17 cellular contexts compared by ENCODE assay signal in genomic region chr1:87156124-87156523, GRCh38.
DNase-seq lines count a peak whose midpoint lies in the region; ATAC-seq and TF ChIP-seq lines count a peak whose summit lies in the region.
"Had no signal": no experiment of that assay in that cellular context is flagged by ENCODE, and none has a peak within 500 bp of the region (broad histone marks: within the 10 kb centered on the region; RNA-seq: fewer than 3 reads in every experiment).

No MANE protein-coding gene starts in this region.

- H3K4me1 ChIP-seq in BLaER1 treated with 17β-estradiol and CSF1 and Interleukin-3, amounts not matched to agents 10 nM and 100 nM, result peaks cover 26 to 48% (median 35%) of the 10 kb centered on the region in 10 experiments
- H3K4me1 ChIP-seq in endodermal cell (ENCODE audit: control insufficient read depth, insufficient read depth, low read length) (peaks cover 4% of the 10 kb centered on the region), tibial nerve (peaks cover 0 to 48% (median 12%) of the 10 kb centered on the region in 4 donors)

- H3K36me3 ChIP-seq in BLaER1 treated with 17β-estradiol and CSF1 and Interleukin-3, amounts not matched to agents 10 nM and 100 nM, result no peaks in the 10 kb centered on the region
- no peaks in the 10 kb centered on the region for H3K36me3 ChIP-seq in endodermal cell (ENCODE audit: control insufficient read depth, insufficient read depth, low read length)
- H3K36me3 ChIP-seq in tibial nerve, result no peaks in the 10 kb centered on the region

- TF ChIP-seq CTCF in endodermal cell (conservative IDR thresholded peaks at IDR 0.05), result no peak
- TF ChIP-seq CTCF in nephron progenitor cell (IDR thresholded peaks at IDR 0.05), result no peak
- TF ChIP-seq CTCF in tibial nerve (IDR thresholded peaks at IDR 0.05), result no peak

- H3K9ac ChIP-seq in BLaER1 treated with 17β-estradiol and CSF1 and Interleukin-3, amounts not matched to agents 10 nM and 100 nM, result no peak overlapping the region
- H3K9ac ChIP-seq in endodermal cell (ENCODE audit: extremely low read depth, low read length, poor library complexity, severe bottlenecking), result no peak overlapping the region
- H3K9ac ChIP-seq: GM23248 had no signal

- H3K4me2 ChIP-seq in BLaER1 treated with 17β-estradiol and CSF1 and Interleukin-3, amounts not matched to agents 10 nM and 100 nM, result peak overlapping the region in 7 of 11 experiments; percentile 35 to 50 (median 47); a peak in 8 of 22 replicates

- no peak for TF ChIP-seq POLR2A in tibial nerve (IDR thresholded peaks at IDR 0.05)

- H3K27ac Mint-ChIP-seq in endodermal cell, result no peak overlapping the region
- H3K27ac Mint-ChIP-seq in nephron progenitor cell, result peak overlapping the region; percentile 57
- H3K27ac Mint-ChIP-seq: CD4-positive, alpha-beta T cell had no signal

- no peaks in the 10 kb centered on the region; a peak in 1 of 22 replicates for H3K27me3 ChIP-seq in BLaER1 treated with 17β-estradiol and CSF1 and Interleukin-3, amounts not matched to agents 10 nM and 100 nM
- H3K27me3 ChIP-seq in endodermal cell (ENCODE audit: control insufficient read depth, insufficient read depth, low read length, poor library complexity, severe bottlenecking), result peaks cover 38% of the 10 kb centered on the region
- H3K27me3 ChIP-seq in tibial nerve, result no peaks in the 10 kb centered on the region

- H3K27me3 Mint-ChIP-seq in endodermal cell (ENCODE audit: insufficient read depth) (peaks cover 26% of the 10 kb centered on the region), nephron progenitor cell (ENCODE audit: low read depth, poor library complexity) (no peaks in the 10 kb centered on the region)

- ATAC-seq in GM18520 (IDR thresholded peaks at IDR 0.05; ENCODE audit: unreplicated experiment) (no peak), HG02885 (IDR thresholded peaks at IDR 0.05; ENCODE audit: poor library complexity, unreplicated experiment) (no peak), left lobe of liver (no peak)

- H3K4me1 Mint-ChIP-seq in endodermal cell, result peaks cover 11% of the 10 kb centered on the region
- peaks cover 54% of the 10 kb centered on the region for H3K4me1 Mint-ChIP-seq in nephron progenitor cell

- H3K36me3 Mint-ChIP-seq in endodermal cell (ENCODE audit: low read depth) (no peaks in the 10 kb centered on the region), nephron progenitor cell (ENCODE audit: low read depth) (no peaks in the 10 kb centered on the region)
- H3K36me3 Mint-ChIP-seq: CD14-positive monocyte had no signal

- H3K4me3 ChIP-seq in BLaER1 treated with 17β-estradiol and CSF1 and Interleukin-3, amounts not matched to agents 10 nM and 100 nM, result no peak overlapping the region
- H3K4me3 ChIP-seq in endodermal cell (ENCODE audit: low read length) (no peak overlapping the region), tibial nerve (no peak overlapping the region)
- H3K4me3 ChIP-seq: GM23248 had no signal

- no peak for TF ChIP-seq EP300 in tibial nerve (IDR thresholded peaks at IDR 0.05)

- H4K20me1 ChIP-seq in BLaER1 treated with 17β-estradiol and CSF1 and Interleukin-3, amounts not matched to agents 10 nM and 100 nM, result no peaks in the 10 kb centered on the region

- H3K4me3 Mint-ChIP-seq in endodermal cell (no peak overlapping the region), nephron progenitor cell (no peak overlapping the region)
- H3K4me3 Mint-ChIP-seq: CD14-positive monocyte; CD4-positive, alpha-beta T cell had no signal

- DNase-seq in endodermal cell, result no peak
- DNase-seq in nephron progenitor cell, result no peak
- DNase-seq in tibial nerve (ENCODE audit: low spot score in 2 of 2), result no peak
- no peak for DNase-seq in left lobe of liver (ENCODE audit: low spot score)
- DNase-seq: Calu3; CD4-positive, alpha-beta T cell; COR-L47; DMS53; DMS79 treated with DMSO at 0.1 percent for 48 hours; GF-D8; GM23248; H7; HCEC 1CT had no signal

- H3K9me3 Mint-ChIP-seq in endodermal cell (no peaks in the 10 kb centered on the region), nephron progenitor cell (no peaks in the 10 kb centered on the region)
- H3K9me3 Mint-ChIP-seq: CD14-positive monocyte; CD4-positive, alpha-beta T cell had no signal

- 94 to 96% methylated on average over 5 to 6 of the region's 6 CpGs for WGBS in endodermal cell (ENCODE audit: insufficient coverage in 1 of 2, insufficient read length in 1 of 2), 2 experiments
- WGBS in tibial nerve, 2 donors, result 67 to 75% methylated on average over 6 of the region's 6 CpGs

- no peaks in the 10 kb centered on the region for H3K9me3 ChIP-seq in BLaER1 treated with 17β-estradiol and CSF1 and Interleukin-3, amounts not matched to agents 10 nM and 100 nM (replicated peaks in 1 of 11)
- no peaks in the 10 kb centered on the region for H3K9me3 ChIP-seq in endodermal cell (ENCODE audit: control insufficient read depth, low read length)
- no peaks in the 10 kb centered on the region for H3K9me3 ChIP-seq in tibial nerve

- H3K27ac ChIP-seq in BLaER1 treated with 17β-estradiol and CSF1 and Interleukin-3, amounts not matched to agents 10 nM and 100 nM, result no peak overlapping the region
- H3K27ac ChIP-seq in endodermal cell (ENCODE audit: low read depth, low read length), result peak overlapping the region; percentile 52
- H3K27ac ChIP-seq in tibial nerve, result peak overlapping the region in 3 of 4 donors; percentile 17 to 74 (median 66)
- H3K27ac ChIP-seq: GM23248 had no signal

Comparison
In these comparisons a context has a peak if more than half of its experiments do, and no peak if none do; other contexts are left out.
1. H3K27ac ChIP-seq: peak in endodermal cell (single experiment) and tibial nerve (3 of 4); none in BLaER1 treated with 17β-estradiol and CSF1 and Interleukin-3, amounts not matched to agents 10 nM and 100 nM (0 of 11).